ENCODE assay signal across 1 cellular context in the genomic region with DNA sequence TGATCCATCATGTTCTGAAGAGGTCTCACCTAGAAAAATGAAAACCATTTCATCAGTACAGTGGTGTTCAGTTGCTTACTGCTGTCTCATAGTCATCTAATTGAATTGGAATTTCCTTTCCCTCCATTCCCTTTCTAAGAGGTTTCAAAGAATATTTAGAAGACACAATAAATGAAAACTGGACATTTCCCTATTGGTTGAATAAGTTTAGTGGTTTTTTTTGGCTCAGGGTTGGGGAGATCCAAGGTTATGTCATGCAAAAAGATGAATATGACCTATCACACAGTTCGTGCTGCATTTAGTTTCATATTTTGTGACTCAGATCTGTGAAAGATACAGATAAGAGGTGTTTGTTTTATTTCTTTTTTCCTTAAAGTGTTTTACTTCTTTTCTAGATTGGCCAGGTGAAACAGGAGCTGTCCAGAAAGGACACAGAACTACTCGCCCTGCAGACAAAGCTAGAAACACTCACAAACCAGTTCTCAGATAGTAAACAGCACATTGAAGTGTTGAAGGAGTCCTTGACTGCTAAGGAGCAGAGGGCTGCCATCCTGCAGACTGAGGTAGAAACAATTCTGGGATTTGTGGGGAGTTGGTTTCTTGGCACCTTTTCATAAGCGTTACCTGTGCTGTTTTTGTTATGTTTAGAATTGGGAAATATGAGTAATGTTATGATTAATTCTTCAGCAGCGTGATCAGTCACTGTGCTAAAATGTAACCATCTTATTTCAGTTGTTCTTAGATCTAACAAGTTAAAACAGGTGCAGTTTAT.
TF ChIP-seq lines count a peak whose summit lies in the region.

No MANE protein-coding gene starts in this region.

TF ChIP-seq in SK-N-SH, 30 proteins besides CTCF, POLR2A, EP300 and RAD21 (continued from another document):
- TF ChIP-seq, protein P1, sequence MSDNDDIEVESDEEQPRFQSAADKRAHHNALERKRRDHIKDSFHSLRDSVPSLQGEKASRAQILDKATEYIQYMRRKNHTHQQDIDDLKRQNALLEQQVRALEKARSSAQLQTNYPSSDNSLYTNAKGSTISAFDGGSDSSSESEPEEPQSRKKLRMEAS (IDR thresholded peaks at IDR 0.05; ENCODE audit: low read depth): no peak
- TF ChIP-seq, protein P2, sequence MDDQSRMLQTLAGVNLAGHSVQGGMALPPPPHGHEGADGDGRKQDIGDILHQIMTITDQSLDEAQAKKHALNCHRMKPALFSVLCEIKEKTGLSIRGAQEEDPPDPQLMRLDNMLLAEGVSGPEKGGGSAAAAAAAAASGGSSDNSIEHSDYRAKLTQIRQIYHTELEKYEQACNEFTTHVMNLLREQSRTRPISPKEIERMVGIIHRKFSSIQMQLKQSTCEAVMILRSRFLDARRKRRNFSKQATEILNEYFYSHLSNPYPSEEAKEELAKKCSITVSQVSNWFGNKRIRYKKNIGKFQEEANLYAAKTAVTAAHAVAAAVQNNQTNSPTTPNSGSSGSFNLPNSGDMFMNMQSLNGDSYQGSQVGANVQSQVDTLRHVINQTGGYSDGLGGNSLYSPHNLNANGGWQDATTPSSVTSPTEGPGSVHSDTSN (IDR thresholded peaks at IDR 0.05): peak; percentile 80
- TF ChIP-seq SIN3A (IDR thresholded peaks at IDR 0.05; ENCODE audit: borderline replicate concordance, low read depth, low read length) (no peak), POLR2AphosphoS5 (IDR thresholded peaks at IDR 0.05; ENCODE audit: low read depth, low read length) (no peak), JUND (IDR thresholded peaks at IDR 0.05) (peak; percentile 57), RXRA (IDR thresholded peaks at IDR 0.05; ENCODE audit: borderline replicate concordance, low read depth) (peak; percentile 26; the same call in 1 of the 2 replicates), TAF1 (IDR thresholded peaks at IDR 0.05; ENCODE audit: borderline replicate concordance, low read depth, low read length) (no peak), GATA2 (CRISPR knock-in tag; IDR thresholded peaks at IDR 0.05) (no peak)
